ENCODE assay signal across 27 cellular contexts in the genomic region with DNA sequence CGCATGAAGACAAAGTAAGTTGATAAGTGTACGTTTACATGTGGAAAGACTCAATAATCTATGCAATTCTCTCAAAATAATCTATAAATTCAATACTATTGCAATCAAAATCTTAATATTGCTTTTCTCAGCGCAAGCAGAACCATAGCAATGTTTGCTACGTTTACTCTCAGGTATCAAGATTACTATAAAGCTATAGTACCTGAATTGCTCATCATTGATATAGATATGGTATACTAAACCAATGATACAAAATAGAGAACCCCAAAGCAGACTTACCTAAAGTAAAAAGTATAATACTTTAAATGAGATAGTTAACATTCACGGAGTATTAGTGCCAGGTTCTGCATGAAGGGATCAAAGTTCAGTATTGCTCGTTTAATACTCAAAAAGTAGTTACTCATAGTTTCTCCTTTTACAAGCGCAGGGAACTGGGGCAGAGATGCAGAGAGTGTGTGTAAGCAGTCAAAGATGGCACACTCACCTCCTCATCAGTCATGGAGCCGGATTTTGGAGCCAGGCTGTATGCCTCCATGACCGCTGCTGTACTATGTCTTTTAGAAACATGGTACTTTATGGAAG.
"Had no signal": no experiment of that assay in that cellular context is flagged by ENCODE, and none has a peak within 500 bp of the region (broad histone marks: within the 10 kb centered on the region; RNA-seq: fewer than 3 reads in every experiment).

No MANE protein-coding gene starts in this region.

- H3K9me3 ChIP-seq: lower lobe of right lung, pancreas, prostate gland, sigmoid colon, stomach, testis, thyroid gland, transverse colon, upper lobe of left lung, vagina had no signal

- H3K36me3 ChIP-seq: lower lobe of right lung, pancreas, prostate gland, sigmoid colon, stomach, thyroid gland, transverse colon, upper lobe of left lung, vagina had no signal

- H3K4me3 ChIP-seq: lower lobe of right lung, pancreas, prostate gland, sigmoid colon, smooth muscle cell, stomach, testis, thyroid gland, transverse colon, upper lobe of left lung, vagina had no signal

- H3K27ac ChIP-seq: lower lobe of right lung, pancreas, prostate gland, sigmoid colon, stomach, testis, thyroid gland, transverse colon, upper lobe of left lung, vagina had no signal

- H3K27me3 ChIP-seq: pancreas, sigmoid colon, stomach, testis, thyroid gland, transverse colon, upper lobe of left lung, vagina had no signal

- H3K4me1 ChIP-seq: lower lobe of right lung, pancreas, prostate gland, sigmoid colon, testis, thyroid gland, transverse colon, upper lobe of left lung, vagina had no signal

- DNase-seq: hypothalamus; immature natural killer cell; left ventricle myocardium superior; lower lobe of right lung; mammary epithelial cell; mesenchymal stem cell; naive thymus-derived CD8-positive, alpha-beta T cell; nucleus accumbens; pancreas; retina; right cardiac atrium; sigmoid colon; stimulated activated CD4-positive, alpha-beta T cell treated with anti-CD3 and anti-CD28 coated beads, Interleukin-1b, Interleukin-23, amount 100 ng/mL, for 48 hours; stimulated activated CD4-positive, alpha-beta T cell treated with anti-CD3 and anti-CD28 coated beads, Interleukin-2, amount 100 ng/mL, for 48 hours; stimulated activated CD4-positive, alpha-beta T cell treated with anti-CD3 and anti-CD28 coated beads, Interleukin-4, amount 100 ng/mL, for 4 hours; stimulated activated CD8-positive, alpha-beta memory T cell treated with anti-CD3 and anti-CD28 coated beads, Interleukin-4, amount 100 ng/mL, for 48 hours; stimulated activated naive B cell treated with anti-CD40 and anti-IgM and Interleukin-4, amounts not matched to agents 10 μg/mL and 1 μg/mL and 100 μg/mL, for 72 hours; stimulated activated naive CD8-positive, alpha-beta T cell treated with anti-CD3 and anti-CD28 coated beads, Interleukin-15, Interleukin-2, amounts not matched to agents 100 U/mL and 50 U/mL, for 24 hours; stomach; testis; thyroid gland; transverse colon; upper lobe of left lung had no signal

- ATAC-seq: left ventricle myocardium superior; lower lobe of right lung; naive thymus-derived CD8-positive, alpha-beta T cell; pancreas; right cardiac atrium; stimulated activated naive B cell treated with anti-CD40 and anti-IgM and Interleukin-4, amounts not matched to agents 10 μg/mL and 1 μg/mL and 100 μg/mL, for 72 hours; stimulated activated naive CD8-positive, alpha-beta T cell treated with anti-CD3 and anti-CD28 coated beads, Interleukin-15, Interleukin-2, amounts not matched to agents 100 U/mL and 50 U/mL, for 24 hours had no signal

- FAIRE-seq: islet of Langerhans, pancreas had no signal

- H3K4me2 ChIP-seq: smooth muscle cell had no signal
